ENCODE assay signal across 8 cellular contexts in the genomic region with DNA sequence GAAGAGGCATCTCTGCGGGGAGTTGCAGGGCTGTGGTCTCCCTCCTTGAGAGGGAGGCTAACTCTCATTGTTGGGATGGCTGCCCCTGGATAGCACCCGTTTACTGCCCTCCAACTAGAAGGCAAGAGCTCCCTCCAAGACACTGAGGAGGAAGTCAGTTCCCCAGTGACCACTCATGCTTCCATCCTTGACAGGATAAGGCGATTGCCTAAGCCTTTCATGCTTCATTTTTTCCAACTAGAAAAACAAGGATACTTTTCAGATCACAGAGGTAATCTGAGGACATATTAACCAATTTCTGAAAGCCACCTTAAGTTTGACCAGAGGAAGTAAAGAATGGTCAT.
DNase-seq lines count a peak whose midpoint lies in the region; ATAC-seq and TF ChIP-seq lines count a peak whose summit lies in the region.

No MANE protein-coding gene starts in this region.

- H3K4me3 Mint-ChIP-seq in endothelial cell (ENCODE audit: unreplicated experiment) = no peak overlapping the region
- no peak overlapping the region for H3K4me3 Mint-ChIP-seq in neural crest cell

- H3K4me3 ChIP-seq in AG10803 (ENCODE audit: low read length) = peak overlapping the region; percentile 45
- H3K4me3 ChIP-seq in Panc1 (ENCODE audit: low read depth in 2 of 2, low read length in 2 of 2) = no peak overlapping the region

- no peaks in the 10 kb centered on the region for H3K9me3 Mint-ChIP-seq in endothelial cell (ENCODE audit: unreplicated experiment)
- no peaks in the 10 kb centered on the region for H3K9me3 Mint-ChIP-seq in neural crest cell

- no peaks in the 10 kb centered on the region for H3K27me3 ChIP-seq in Panc1 (ENCODE audit: control insufficient read depth, insufficient read depth, low read length)

- in situ Hi-C loops in Panc1 (cut with HindIII; ENCODE audit: low pct_unique_long_range_greater_than_20kb, low sequenced_read_pairs) = no loop called here

- no TSS peak for BruUV-seq in Panc1 (replicated peaks; lab: Mats Ljungman, UMichigan)

- peaks cover 35% of the 10 kb centered on the region for H3K4me1 Mint-ChIP-seq in endothelial cell (ENCODE audit: unreplicated experiment)
- peaks cover 54% of the 10 kb centered on the region for H3K4me1 Mint-ChIP-seq in neural crest cell

- POLR2A ChIA-PET in Panc1 (lab: Charles Lee) = no interaction called here

- H3K27ac Mint-ChIP-seq in endothelial cell (ENCODE audit: unreplicated experiment) (peak overlapping the region; percentile 71), neural crest cell (ENCODE audit: unreplicated experiment) (peak overlapping the region; percentile 99)

- intact Hi-C loops in Panc1 (cut with micrococcal nuclease; ENCODE audit: unreplicated experiment) = no loop called here

- H3K9me3 ChIP-seq in Panc1 (ENCODE audit: control insufficient read depth, insufficient read depth, low read depth, low read length) = no peaks in the 10 kb centered on the region

- TF ChIP-seq CTCF in AG10803 (conservative IDR thresholded peaks at IDR 0.05; ENCODE audit: low read length) = no peak
- TF ChIP-seq CTCF in Panc1 (IDR thresholded peaks at IDR 0.05) = no peak
- TF ChIP-seq CTCF in endothelial cell (IDR thresholded peaks at IDR 0.05; ENCODE audit: unreplicated experiment) = no peak
- TF ChIP-seq CTCF in neural crest cell (conservative IDR thresholded peaks at IDR 0.05) = no peak

- H3K27me3 Mint-ChIP-seq in endothelial cell (ENCODE audit: unreplicated experiment) (no peaks in the 10 kb centered on the region), neural crest cell (ENCODE audit: low read depth) (no peaks in the 10 kb centered on the region)

- peaks cover 6% of the 10 kb centered on the region for H3K4me1 ChIP-seq in Panc1 (ENCODE audit: control insufficient read depth, insufficient read depth, low read length)

- peak; percentile 47; the same call in 1 of the 2 replicates for ATAC-seq in Panc1
- no peak for ATAC-seq in GM18861 (IDR thresholded peaks at IDR 0.05; ENCODE audit: unreplicated experiment)
- no peak for ATAC-seq in GM18858 (IDR thresholded peaks at IDR 0.05; ENCODE audit: unreplicated experiment)
- no peak for ATAC-seq in HG02973 (IDR thresholded peaks at IDR 0.05; ENCODE audit: unreplicated experiment)

- H3K27ac ChIP-seq in Panc1 (ENCODE audit: low read length) = no peak overlapping the region

- CTCF ChIA-PET in Panc1 (lab: Charles Lee) = interaction anchor here (1.3 kb wide), 1 partner anchor 187 kb away, joined by 7 read pairs; no protein-coding TSS in a partner anchor

- DNase-seq in AG10803 (ENCODE audit: low read depth) (no peak), Panc1 (ENCODE audit: low read depth, low spot score) (no peak), endothelial cell (ENCODE audit: low spot score) (no peak), neural crest cell (ENCODE audit: low read depth, low spot score) (no peak)
- no peak for DNase-seq in effector CD4-positive, alpha-beta T cell

- H3K36me3 ChIP-seq in Panc1 (ENCODE audit: control insufficient read depth, insufficient read depth, low read length) = no peaks in the 10 kb centered on the region

- H3K36me3 Mint-ChIP-seq in endothelial cell (ENCODE audit: low read depth, unreplicated experiment) (no peaks in the 10 kb centered on the region), neural crest cell (ENCODE audit: low read depth) (no peaks in the 10 kb centered on the region)
